In the genomic region with DNA sequence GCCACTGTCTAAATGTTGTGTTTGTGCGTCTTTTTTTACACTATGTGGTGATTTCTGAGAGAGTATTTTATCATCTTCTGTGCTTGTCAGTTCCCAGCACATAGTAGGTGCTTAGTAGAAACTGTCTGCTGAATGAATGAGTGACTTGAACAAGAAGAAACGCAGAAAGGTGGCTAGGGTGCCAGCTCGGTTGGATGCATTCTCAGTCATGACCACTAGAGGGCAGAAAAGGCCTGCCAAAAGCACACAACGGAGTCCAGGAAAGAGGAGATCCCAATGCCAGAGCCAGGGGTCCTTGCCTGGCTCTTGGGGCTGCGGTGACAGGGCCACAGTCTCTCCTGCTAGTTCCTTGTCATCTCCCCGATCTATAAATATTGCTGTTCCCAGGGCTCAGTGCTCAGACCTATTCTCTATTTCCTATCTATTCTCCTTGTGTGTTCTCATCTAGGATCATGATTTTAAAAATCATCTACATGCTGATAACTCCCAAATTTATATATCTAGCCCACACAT, we compare ENCODE assay signal across 8 cellular contexts. TPM values are rescaled to one million over a fixed set of nuclear protein-coding genes. Genes with fewer than 3 reads are reported as not detected.
A peak's percentile ranks its signal among the peaks of the same experiment; 100 is the strongest.
DNase-seq lines count a peak whose midpoint lies in the region; TF ChIP-seq lines count a peak whose summit lies in the region.

No MANE protein-coding gene starts in this region.

- H3K27ac ChIP-seq in SJCRH30: no peak overlapping the region

- H3K36me3 ChIP-seq in SJCRH30: no peaks in the 10 kb centered on the region

- H3K4me3 ChIP-seq in SJCRH30: no peak overlapping the region

- no peaks in the 10 kb centered on the region for H3K4me1 ChIP-seq in SJCRH30

- peaks cover 47% of the 10 kb centered on the region for H3K27me3 Mint-ChIP-seq in progenitor cell of endocrine pancreas

- no peaks in the 10 kb centered on the region for H3K9me3 ChIP-seq in SJCRH30 (replicated peaks)

- H3K27ac Mint-ChIP-seq in progenitor cell of endocrine pancreas: no peak overlapping the region

- H3K27me3 ChIP-seq in SJCRH30: peaks cover 3% of the 10 kb centered on the region; the same call in 1 of the 2 replicates

- peaks cover 2% of the 10 kb centered on the region for H3K4me1 Mint-ChIP-seq in progenitor cell of endocrine pancreas (ENCODE audit: low read depth)

- H3K36me3 Mint-ChIP-seq in progenitor cell of endocrine pancreas (ENCODE audit: insufficient read depth): no peaks in the 10 kb centered on the region

- no peaks in the 10 kb centered on the region for H3K9me3 Mint-ChIP-seq in progenitor cell of endocrine pancreas (ENCODE audit: low read depth)

- peak; percentile 95 for TF ChIP-seq CTCF in progenitor cell of endocrine pancreas (IDR thresholded peaks at IDR 0.05; ENCODE audit: unreplicated experiment)

- DNase-seq in DMS 273 treated with DMSO at 0.1 percent for 48 hours (lab: John Stamatoyannopoulos, UW) (peak; percentile 15), Kasumi-1 (lab: John Stamatoyannopoulos, UW) (peak; percentile 72 to 81), SJCRH30 (peak; percentile 45 to 81), germinal center (ENCODE audit: low spot score) (peak; percentile 65), progenitor cell of endocrine pancreas (ENCODE audit: low spot score, unreplicated experiment) (peak; percentile 67), ureter (ENCODE audit: low spot score) (peak; percentile 68), OCI-M2 (lab: John Stamatoyannopoulos, UW; ENCODE audit: unreplicated experiment) (no peak)
- peak; percentile 52 for DNase-seq in activated gamma-delta T cell treated with anti-CD3 and anti-CD28 coated beads, Interleukin-2, amount 50 U/mL, for 16 hours (ENCODE audit: low read depth)

- H3K4me3 Mint-ChIP-seq in progenitor cell of endocrine pancreas (ENCODE audit: low read depth): no peak overlapping the region

RNA-seq across cellular contexts. Expression of a gene that starts 57.3 kb away (rescaled TPM):
- not detected in 2 replicates for total RNA-seq in SJCRH30 (2014; rRNA removed; shearing (Covaris generic))
- total RNA-seq in progenitor cell of endocrine pancreas: not detected in 2 replicates
- total RNA-seq in ureter: not detected
